ENCODE assay signal across 30 cellular contexts in the genomic region with DNA sequence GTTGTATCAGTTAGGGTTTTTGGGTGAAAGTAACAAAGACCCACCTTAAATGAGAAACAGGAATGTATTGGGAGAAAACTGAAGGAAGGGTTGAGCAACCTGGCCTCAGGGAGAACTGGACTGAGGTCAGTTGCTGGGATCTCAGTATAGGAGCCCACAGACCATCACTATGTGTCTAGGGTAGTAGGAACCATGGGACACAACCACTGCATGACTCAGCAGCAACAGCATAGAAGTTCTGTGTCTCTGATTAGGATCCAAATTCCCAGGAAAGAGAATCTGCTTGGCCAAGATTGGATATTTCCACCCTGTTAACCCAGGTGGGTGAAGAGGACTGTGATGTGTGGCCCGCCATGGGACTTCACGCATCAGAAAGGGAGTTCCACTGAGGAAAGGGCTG.
"Had no signal": no experiment of that assay in that cellular context is flagged by ENCODE, and none has a peak within 500 bp of the region (broad histone marks: within the 10 kb centered on the region; RNA-seq: fewer than 3 reads in every experiment).

No MANE protein-coding gene starts in this region.

- H3K36me3 ChIP-seq: adrenal gland, breast epithelium, cardiac muscle cell, colonic mucosa, gastrocnemius medialis, heart left ventricle, WERI-Rb-1 had no signal

- H3K27ac ChIP-seq: adrenal gland, breast epithelium, cardiac muscle cell, colonic mucosa, foreskin keratinocyte, gastrocnemius medialis, heart left ventricle, WERI-Rb-1 had no signal

- DNase-seq: activated B cell treated with CpG ODN at 0.5 μM for 24 hours; activated CD4-positive, alpha-beta T cell treated with anti-CD3 and anti-CD28 coated beads for 48 hours; activated CD4-positive, alpha-beta T cell treated with anti-CD3 and anti-CD28 coated beads, Interleukin-2, amount 50 U/mL, for 1 hour; activated CD4-positive, alpha-beta T cell treated with anti-CD3 and anti-CD28 coated beads, Interleukin-2, amount 50 U/mL, for 48 hours; activated CD8-positive, alpha-beta memory T cell treated with anti-CD3 and anti-CD28 coated beads for 24 hours; activated CD8-positive, alpha-beta T cell treated with anti-CD3 and anti-CD28 coated beads for 36 hours; activated effector memory CD4-positive, alpha-beta T cell treated with anti-CD3 and anti-CD28 coated beads, Interleukin-2, amount 50 U/mL, for 16 hours; activated naive CD4-positive, alpha-beta T cell treated with anti-CD3 and anti-CD28 coated beads for 36 hours; activated naive CD8-positive, alpha-beta T cell treated with anti-CD3 and anti-CD28 coated beads for 36 hours; activated naive CD8-positive, alpha-beta T cell treated with anti-CD3 and anti-CD28 coated beads, Interleukin-2, amount 50 U/mL, for 24 hours; activated T-cell treated with anti-CD3 and anti-CD28 coated beads, Interleukin-2, amount 50 U/mL, for 1 hour; activated T-cell treated with anti-CD3 and anti-CD28 coated beads, Interleukin-2, amount 50 U/mL, for 48 hours; adrenal gland; amygdala; aorta; central memory CD4-positive, alpha-beta T cell; cerebellar nuclear complex; colonic mucosa; effector CD8-positive, alpha-beta T cell; endodermal cell; foreskin keratinocyte; gastrocnemius medialis; glutamatergic neuron; heart left ventricle; T-helper 1 cell; T-helper 17 cell; T1000; WERI-Rb-1 had no signal

- H3K4me1 ChIP-seq: adrenal gland, breast epithelium, colonic mucosa had no signal

- H3K9me3 ChIP-seq: adrenal gland, breast epithelium, colonic mucosa, gastrocnemius medialis, heart left ventricle had no signal

- H3K27me3 ChIP-seq: adrenal gland, breast epithelium, cardiac muscle cell, colonic mucosa, foreskin keratinocyte, gastrocnemius medialis, heart left ventricle had no signal

- H3K4me3 ChIP-seq: adrenal gland, breast epithelium, cardiac muscle cell, colonic mucosa, gastrocnemius medialis, heart left ventricle had no signal
